In genomic region chr14:86646125-86646524, GRCh38 we compare ENCODE assay signal across 24 cellular contexts.
"Had no signal": no experiment of that assay in that cellular context is flagged by ENCODE, and none has a peak within 500 bp of the region (broad histone marks: within the 10 kb centered on the region; RNA-seq: fewer than 3 reads in every experiment).

No MANE protein-coding gene starts in this region.

- H3K4me1 ChIP-seq: left lung, neural progenitor cell, prostate gland, right atrium auricular region, suprapubic skin, transverse colon had no signal

- H3K4me1 Mint-ChIP-seq: naive thymus-derived CD4-positive, alpha-beta T cell; nephron; neural progenitor cell; stimulated activated naive CD8-positive, alpha-beta T cell treated with anti-CD3 and anti-CD28 coated beads, Interleukin-15, amount 100 ng/mL, for 72 hours had no signal

- H3K36me3 ChIP-seq: left lung, neural progenitor cell, prostate gland, right atrium auricular region, suprapubic skin, transverse colon had no signal

- H3K9me3 ChIP-seq: prostate gland, suprapubic skin, transverse colon had no signal

- H3K4me3 Mint-ChIP-seq: naive thymus-derived CD4-positive, alpha-beta T cell; nephron; neural progenitor cell; stimulated activated naive CD8-positive, alpha-beta T cell treated with anti-CD3 and anti-CD28 coated beads, Interleukin-15, amount 100 ng/mL, for 72 hours had no signal

- H3K4me3 ChIP-seq: dorsolateral prefrontal cortex, left lung, neural progenitor cell, prostate gland, right atrium auricular region, smooth muscle cell, suprapubic skin, transverse colon had no signal

- H2AFZ ChIP-seq: neural progenitor cell had no signal

- H3K4me2 ChIP-seq: neural progenitor cell, smooth muscle cell had no signal

- DNase-seq: dorsolateral prefrontal cortex; effector CD4-positive, alpha-beta T cell; head of caudate nucleus; left cardiac atrium; mesenchymal stem cell; midbrain; naive thymus-derived CD4-positive, alpha-beta T cell; nucleus accumbens; stimulated activated CD4-positive, alpha-beta T cell treated with anti-CD3 and anti-CD28 coated beads, Interleukin-12 subunit alpha, Interleukin-12 subunit beta, amount 100 ng/mL, for 4 hours; stimulated activated CD4-positive, alpha-beta T cell treated with anti-CD3 and anti-CD28 coated beads, Interleukin-1b, Interleukin-23, amount 100 ng/mL, for 48 hours; stimulated activated CD4-positive, alpha-beta T cell treated with anti-CD3 and anti-CD28 coated beads, Interleukin-4, amount 100 ng/mL, for 1 hour; stimulated activated CD8-positive, alpha-beta memory T cell treated with anti-CD3 and anti-CD28 coated beads, Interleukin-4, amount 100 ng/mL, for 48 hours; stimulated activated naive CD4-positive, alpha-beta T cell; stimulated activated naive CD8-positive, alpha-beta T cell treated with anti-CD3 and anti-CD28 coated beads, Interleukin-15, amount 100 ng/mL, for 72 hours; transverse colon had no signal

- H3K27ac Mint-ChIP-seq: naive thymus-derived CD4-positive, alpha-beta T cell; nephron; neural progenitor cell; stimulated activated naive CD8-positive, alpha-beta T cell treated with anti-CD3 and anti-CD28 coated beads, Interleukin-15, amount 100 ng/mL, for 72 hours had no signal

- H3K27ac ChIP-seq: dorsolateral prefrontal cortex, left lung, neural progenitor cell, prostate gland, right atrium auricular region, suprapubic skin, transverse colon had no signal

- H3K27me3 Mint-ChIP-seq: naive thymus-derived CD4-positive, alpha-beta T cell; stimulated activated naive CD8-positive, alpha-beta T cell treated with anti-CD3 and anti-CD28 coated beads, Interleukin-15, amount 100 ng/mL, for 72 hours had no signal

- H3K9ac ChIP-seq: neural progenitor cell had no signal

- ATAC-seq: left cardiac atrium; left lung; naive thymus-derived CD4-positive, alpha-beta T cell; sciatic nerve; stimulated activated naive CD8-positive, alpha-beta T cell treated with anti-CD3 and anti-CD28 coated beads, Interleukin-15, amount 100 ng/mL, for 72 hours had no signal

- FAIRE-seq: frontal cortex had no signal

- H3K27me3 ChIP-seq: dorsolateral prefrontal cortex, left lung, neural progenitor cell, right atrium auricular region, suprapubic skin, transverse colon had no signal

- H3K36me3 Mint-ChIP-seq: naive thymus-derived CD4-positive, alpha-beta T cell; neural progenitor cell had no signal
